4 cellular contexts compared by ENCODE assay signal in genomic region chr10:125908813-125909212, GRCh38. TPM values are rescaled to one million over a fixed set of nuclear protein-coding genes. Genes with fewer than 3 reads are reported as not detected.
"Had no signal": no experiment of that assay in that cellular context is flagged by ENCODE, and none has a peak within 500 bp of the region (broad histone marks: within the 10 kb centered on the region; RNA-seq: fewer than 3 reads in every experiment).

No MANE protein-coding gene starts in this region.

RNA-seq across cellular contexts. Expression of gene FANK1, which starts 12.4 kb away (rescaled TPM):
- total RNA-seq: natural killer cell treated with Interleukin-12 subunit alpha and Interleukin-12 subunit beta and Interleukin-15 and Interleukin-18, amount 100 ng/mL, for 72 hours; skeletal muscle tissue; thoracic aorta had no signal
- polyA plus RNA-seq: naive thymus-derived CD8-positive, alpha-beta T cell had no signal
